16 cellular contexts compared by ENCODE assay signal in genomic region chr22:49291169-49291568, GRCh38.
A peak's percentile ranks its signal among the peaks of the same experiment; 100 is the strongest.
DNase-seq lines count a peak whose midpoint lies in the region; ATAC-seq and TF ChIP-seq lines count a peak whose summit lies in the region.
"Had no signal": no experiment of that assay in that cellular context is flagged by ENCODE, and none has a peak within 500 bp of the region (broad histone marks: within the 10 kb centered on the region; RNA-seq: fewer than 3 reads in every experiment).

No MANE protein-coding gene starts in this region.

- no peaks in the 10 kb centered on the region for H3K79me1 ChIP-seq in trophoblast cell (ENCODE audit: low read length)

- no peak overlapping the region for H4K12ac ChIP-seq in trophoblast cell (ENCODE audit: low read depth, low read length)

- H3K9ac ChIP-seq in trophoblast cell (ENCODE audit: low read length): no peak overlapping the region
- H3K9ac ChIP-seq in Karpas-422 (ENCODE audit: low read length): no peak overlapping the region

- no peak for TF ChIP-seq CTCF in upper lobe of right lung (IDR thresholded peaks at IDR 0.05)

- no peak overlapping the region for H3K4me2 ChIP-seq in trophoblast cell (ENCODE audit: low read length)
- no peak overlapping the region for H3K4me2 ChIP-seq in Karpas-422 (ENCODE audit: low read depth, low read length, poor library complexity, severe bottlenecking)

- H2AFZ ChIP-seq in trophoblast cell (ENCODE audit: insufficient read depth, low read length, poor library complexity): no peak overlapping the region
- no peak overlapping the region for H2AFZ ChIP-seq in Karpas-422 (ENCODE audit: low read length)

- no peak overlapping the region for H2AK5ac ChIP-seq in trophoblast cell (ENCODE audit: low read length)

- peak; percentile 46 for DNase-seq in activated effector memory CD4-positive, alpha-beta T cell treated with anti-CD3 and anti-CD28 coated beads, Interleukin-2, amount 50 U/mL, for 16 hours
- no peak for DNase-seq in activated effector memory CD4-positive, alpha-beta T cell treated with Interleukin-2 at 50 U/mL for 16 hours
- DNase-seq in islet precursor cell (peak; percentile 48), trophoblast cell (no peak), upper lobe of right lung (peak; percentile 51), NCI-H524 treated with DMSO at 0.1 percent for 48 hours (lab: John Stamatoyannopoulos, UW) (no peak), Karpas-422 (no peak), Kasumi-1 (lab: John Stamatoyannopoulos, UW) (no peak)
- DNase-seq: GDM1, HCEC 1CT, NCI-H1105, NCI-H2081, NCI-H446 treated with DMSO at 0.1 percent for 48 hours, NCI-H774, OCI-M1, SHP77 treated with DMSO at 0.1 percent for 48 hours had no signal

- no peak overlapping the region for H2BK12ac ChIP-seq in trophoblast cell (ENCODE audit: low read length)

- H3K27me3 ChIP-seq in trophoblast cell (ENCODE audit: insufficient read depth, low read length) (no peaks in the 10 kb centered on the region), upper lobe of right lung (peaks cover 8% of the 10 kb centered on the region), Karpas-422 (ENCODE audit: low read length) (0 out of 2 replicates have a peak, but pooled peaks cover 2% of the 10 kb centered on the region)

- no peak for ATAC-seq in upper lobe of right lung

- no peak overlapping the region for H3K23ac ChIP-seq in trophoblast cell (ENCODE audit: low read length)

- H3K4me3 ChIP-seq in trophoblast cell (ENCODE audit: low read depth, low read length) (peak overlapping the region; percentile 13), upper lobe of right lung (no peak overlapping the region), Karpas-422 (ENCODE audit: low read length) (no peak overlapping the region)

- H3K9me3 ChIP-seq in trophoblast cell (ENCODE audit: insufficient read depth, low read depth, low read length): peaks cover 13% of the 10 kb centered on the region
- H3K9me3 ChIP-seq in upper lobe of right lung: no peaks in the 10 kb centered on the region
- peaks cover 6% of the 10 kb centered on the region for H3K9me3 ChIP-seq in Karpas-422 (ENCODE audit: low read length)

- WGBS in trophoblast cell (ENCODE audit: extremely low coverage, insufficient coverage, insufficient read length): no CpG with 5 or more reads among the region's 13 CpGs

- H2BK120ac ChIP-seq in trophoblast cell (ENCODE audit: insufficient read depth, low read length, poor library complexity): no peak overlapping the region

- no peak overlapping the region for H4K91ac ChIP-seq in trophoblast cell (ENCODE audit: low read depth, low read length)

- no peaks in the 10 kb centered on the region for H4K20me1 ChIP-seq in Karpas-422 (ENCODE audit: insufficient read depth, low read depth, low read length)

- H3K4ac ChIP-seq in trophoblast cell (ENCODE audit: low read depth, low read length): no peak overlapping the region

- H3K36me3 ChIP-seq in trophoblast cell (ENCODE audit: control insufficient read depth in 1 of 2, insufficient read depth in 2 of 2, low read length in 2 of 2) (no peaks in the 10 kb centered on the region), upper lobe of right lung (no peaks in the 10 kb centered on the region), Karpas-422 (ENCODE audit: insufficient read depth, low read length) (no peaks in the 10 kb centered on the region)

- H3K9me2 ChIP-seq in Karpas-422 (replicated peaks; ENCODE audit: insufficient read depth, low read length): no peaks in the 10 kb centered on the region

- H3K4me1 ChIP-seq in trophoblast cell (ENCODE audit: control insufficient read depth in 1 of 2, insufficient read depth in 2 of 2, low read length in 2 of 2) (no peaks in the 10 kb centered on the region), upper lobe of right lung (no peaks in the 10 kb centered on the region), Karpas-422 (ENCODE audit: low read length) (no peaks in the 10 kb centered on the region)

- H2BK5ac ChIP-seq in trophoblast cell (ENCODE audit: low read depth, low read length, poor library complexity): no peak overlapping the region

- intact Hi-C loops in upper lobe of right lung (cut with DNase I): no loop called here

- H3K14ac ChIP-seq in trophoblast cell (ENCODE audit: low read length): no peak overlapping the region

- H3K18ac ChIP-seq in trophoblast cell (ENCODE audit: low read length): no peak overlapping the region

- H4K8ac ChIP-seq in trophoblast cell (ENCODE audit: low read depth, low read length): no peak overlapping the region

- H3K79me2 ChIP-seq in trophoblast cell (ENCODE audit: control insufficient read depth, insufficient read depth, low read length, poor library complexity) (no peaks in the 10 kb centered on the region), Karpas-422 (ENCODE audit: low read length) (no peaks in the 10 kb centered on the region)

- H3K27ac ChIP-seq in trophoblast cell (ENCODE audit: low read depth, low read length) (no peak overlapping the region), upper lobe of right lung (no peak overlapping the region), Karpas-422 (ENCODE audit: low read length) (no peak overlapping the region)

Comparison
In these comparisons a context has a peak if more than half of its experiments do, and no peak if none do; other contexts are left out.
1. DNase-seq: peak in activated effector memory CD4-positive, alpha-beta T cell treated with anti-CD3 and anti-CD28 coated beads, Interleukin-2, amount 50 U/mL, for 16 hours (single experiment), islet precursor cell (single experiment) and upper lobe of right lung (single experiment); none in activated effector memory CD4-positive, alpha-beta T cell treated with Interleukin-2 at 50 U/mL for 16 hours (single experiment), trophoblast cell (0 of 2), NCI-H524 treated with DMSO at 0.1 percent for 48 hours (single experiment), Karpas-422 (single experiment) and Kasumi-1 (0 of 2).